8 cellular contexts compared by ENCODE assay signal in genomic region chr2:19362094-19362649, GRCh38. TPM values are rescaled to one million over a fixed set of nuclear protein-coding genes. Genes with fewer than 3 reads are reported as not detected.
DNase-seq lines count a peak whose midpoint lies in the region; ATAC-seq and TF ChIP-seq lines count a peak whose summit lies in the region.

No MANE protein-coding gene starts in this region.

- H3K9me2 ChIP-seq in HCT116 (ENCODE audit: insufficient read depth) (no peaks in the 10 kb centered on the region), SU-DHL-6 (replicated peaks; ENCODE audit: insufficient read depth, low read length) (no peaks in the 10 kb centered on the region)

- H3K27me3 ChIP-seq in HCT116 (ENCODE audit: insufficient read depth, low read length) (peaks cover 5% of the 10 kb centered on the region; the same call in 1 of the 2 replicates), SU-DHL-6 (ENCODE audit: low read length) (no peaks in the 10 kb centered on the region), fibroblast of lung (ENCODE audit: control insufficient read depth, insufficient read depth, low read length) (no peaks in the 10 kb centered on the region), psoas muscle (ENCODE audit: insufficient read depth in 3 of 3, low read length in 2 of 3) (peaks cover 0 to 21% (median 0%) of the 10 kb centered on the region in 3 donors)

- no peaks in the 10 kb centered on the region for H3K36me3 ChIP-seq in HCT116 (ENCODE audit: control insufficient read depth in 1 of 2, insufficient read depth in 2 of 2, low read length in 2 of 2)
- no peaks in the 10 kb centered on the region for H3K36me3 ChIP-seq in SU-DHL-6 (ENCODE audit: low read length)
- no peaks in the 10 kb centered on the region for H3K36me3 ChIP-seq in fibroblast of lung (ENCODE audit: control insufficient read depth, insufficient read depth, low read length)
- no peaks in the 10 kb centered on the region for H3K36me3 ChIP-seq in psoas muscle (ENCODE audit: insufficient read depth in 1 of 2, low read depth in 1 of 2)

- ATAC-seq in HCT116 (no peak), psoas muscle (no peak), GM19463 (IDR thresholded peaks at IDR 0.05; ENCODE audit: unreplicated experiment) (no peak), HG03457 (IDR thresholded peaks at IDR 0.05; ENCODE audit: unreplicated experiment) (no peak), HG03280 (IDR thresholded peaks at IDR 0.05; ENCODE audit: unreplicated experiment) (no peak)

- peaks cover 9 to 14% of the 10 kb centered on the region in 2 donors for H3K36me3 Mint-ChIP-seq in CD14-positive monocyte

- H3K4me1 ChIP-seq in HCT116 (ENCODE audit: control insufficient read depth in 1 of 2, insufficient read depth in 2 of 2, low read length in 2 of 2) (peaks cover 0 to 20% of the 10 kb centered on the region in 2 experiments; a peak in 2 of 4 replicates), fibroblast of lung (ENCODE audit: control insufficient read depth, extremely low read depth, insufficient read depth, low read length) (peaks cover 2% of the 10 kb centered on the region), psoas muscle (peaks cover 3% of the 10 kb centered on the region)

- no peak for DNase-seq in CD14-positive monocyte (ENCODE audit: low spot score)
- no peak for DNase-seq in HCT116 (ENCODE audit: low read depth, low spot score)
- DNase-seq in fibroblast of lung (ENCODE audit: low read depth in 2 of 2) = peak; percentile 35 to 66
- DNase-seq in psoas muscle = peak in 1 of 2 donors; percentile 18

- H3K27me3 Mint-ChIP-seq in CD14-positive monocyte (ENCODE audit: low read depth in 3 of 3) = peaks cover 89 to 98% (median 95%) of the 10 kb centered on the region in 3 donors

- intact Hi-C loops in CD14-positive monocyte (cut with micrococcal nuclease) (loop anchor here in 1 of 2 donors (10.0 kb wide), 2 partner anchors 797 to 837 kb away; partner anchors contain the start of gene RDH14), HCT116 (cut with micrococcal nuclease) (loop anchor here (2.0 kb wide), 1 partner anchor 927 kb away; no protein-coding TSS in a partner anchor), psoas muscle (cut with DNase I) (loop anchor here (2.0 to 10.0 kb wide), 7 partner anchors 367 to 975 kb away; no protein-coding TSS in a partner anchor)

- 2 to 3% (median 3%) methylated on average over 14 of the region's 14 CpGs for WGBS in psoas muscle, 3 donors

- peaks cover 0 to 31% (median 20%) of the 10 kb centered on the region in 7 donors for H3K9me3 Mint-ChIP-seq in CD14-positive monocyte

- no peak for TF ChIP-seq POLR2A in HCT116 (IDR thresholded peaks at IDR 0.05; ENCODE audit: borderline replicate concordance, extremely low read depth, insufficient read depth, insufficient read length)

- BruUV-seq in HCT116 (replicated peaks; lab: Mats Ljungman, UMichigan) = no TSS peak

- H2AFZ ChIP-seq in HCT116 (ENCODE audit: low read depth, low read length, poor library complexity, severe bottlenecking) (peak overlapping the region; percentile 33), SU-DHL-6 (ENCODE audit: low read depth, low read length, severe bottlenecking) (no peak overlapping the region), fibroblast of lung (ENCODE audit: low read length) (peak overlapping the region; percentile 85)

- RAD21 ChIA-PET in HCT116 (lab: Charles Lee; ENCODE audit: low non-redundant PET in 1 of 2, low total read pairs in 2 of 2, uncharacterized antibody in 2 of 2, unreplicated experiment in 2 of 2) = no interaction called here

- H3K4me3 Mint-ChIP-seq in CD14-positive monocyte = peak overlapping the region; percentile 96 to 100

- TF ChIP-seq RAD21 in HCT116 (IDR thresholded peaks at IDR 0.05; ENCODE audit: low read depth) = no peak

- H3K4me1 Mint-ChIP-seq in CD14-positive monocyte = peaks cover 41% of the 10 kb centered on the region

- H3K79me2 ChIP-seq in HCT116 (ENCODE audit: insufficient read depth, low read length) (no peaks in the 10 kb centered on the region), SU-DHL-6 (ENCODE audit: insufficient read depth, low read length) (no peaks in the 10 kb centered on the region), fibroblast of lung (ENCODE audit: control insufficient read depth, insufficient read depth, low read length) (peaks cover 12% of the 10 kb centered on the region)

- H3K9ac ChIP-seq in HCT116 (ENCODE audit: low read length) = peak overlapping the region; percentile 13
- no peak overlapping the region for H3K9ac ChIP-seq in SU-DHL-6 (ENCODE audit: low read length)
- H3K9ac ChIP-seq in fibroblast of lung (ENCODE audit: insufficient read depth, low read length) = peak overlapping the region; percentile 53

- peak overlapping the region in 3 of 7 donors; percentile 19 to 88 (median 44) for H3K27ac Mint-ChIP-seq in CD14-positive monocyte

- POLR2A ChIA-PET in HCT116 (lab: Charles Lee) = no interaction called here

- CTCF ChIA-PET in HCT116 (lab: Charles Lee) = no interaction called here

- TF ChIP-seq CTCF in CD14-positive monocyte (IDR thresholded peaks at IDR 0.05) (no peak), HCT116 (IDR thresholded peaks at IDR 0.05 in 2 of 3, conservative IDR thresholded peaks at IDR 0.05 in 1 of 3; ENCODE audit: borderline replicate concordance in 1 of 3, insufficient read depth in 1 of 3, low read depth in 2 of 3, low read length in 2 of 3) (no peak), SU-DHL-6 (IDR thresholded peaks at IDR 0.05; ENCODE audit: insufficient read depth, low read length, poor library complexity, severe bottlenecking) (no peak), fibroblast of lung (conservative IDR thresholded peaks at IDR 0.05 in 1 of 2, IDR thresholded peaks at IDR 0.05 in 1 of 2; ENCODE audit: low read depth in 1 of 2, low read length in 2 of 2) (no peak), psoas muscle (IDR thresholded peaks at IDR 0.05) (no peak)

- H3K9me3 ChIP-seq in HCT116 (ENCODE audit: control insufficient read depth in 1 of 2, insufficient read depth in 1 of 2, low read depth in 1 of 2, low read length in 2 of 2) (no peaks in the 10 kb centered on the region), SU-DHL-6 (ENCODE audit: insufficient read depth, low read length) (no peaks in the 10 kb centered on the region), fibroblast of lung (ENCODE audit: control insufficient read depth, insufficient read depth, low read depth, low read length) (no peaks in the 10 kb centered on the region), psoas muscle (no peaks in the 10 kb centered on the region)

- H3K4me2 ChIP-seq in HCT116 (ENCODE audit: low read length) = peak overlapping the region; percentile 75
- H3K4me2 ChIP-seq in SU-DHL-6 (ENCODE audit: low read depth, low read length, poor library complexity, severe bottlenecking) = peak overlapping the region; percentile 38
- peak overlapping the region; percentile 94 for H3K4me2 ChIP-seq in fibroblast of lung (ENCODE audit: extremely low read depth, insufficient read depth, low read length)

- H3K27ac ChIP-seq in HCT116 (ENCODE audit: low read depth, low read length) (no peak overlapping the region), SU-DHL-6 (ENCODE audit: low read depth, low read length) (no peak overlapping the region), fibroblast of lung (ENCODE audit: insufficient read depth, low read length) (peak overlapping the region; percentile 65), psoas muscle (no peak overlapping the region)

- no peaks in the 10 kb centered on the region for H4K20me1 ChIP-seq in HCT116 (ENCODE audit: insufficient read depth)
- H4K20me1 ChIP-seq in SU-DHL-6 (ENCODE audit: low read depth, low read length) = no peaks in the 10 kb centered on the region
- H4K20me1 ChIP-seq in fibroblast of lung (ENCODE audit: control insufficient read depth, extremely low read depth, insufficient read depth, low read length) = no peaks in the 10 kb centered on the region

- H3K4me3 ChIP-seq in HCT116 (replicated peaks in 1 of 2; ENCODE audit: low read depth in 1 of 2, low read length in 2 of 2) = peak overlapping the region; percentile 47 to 55
- no peak overlapping the region for H3K4me3 ChIP-seq in SU-DHL-6 (ENCODE audit: insufficient read depth, low read length, poor library complexity, severe bottlenecking)
- H3K4me3 ChIP-seq in fibroblast of lung (replicated peaks in 1 of 4; ENCODE audit: control extremely low read depth in 1 of 4, insufficient read depth in 1 of 4, low read depth in 3 of 4, low read length in 4 of 4) = peak overlapping the region; percentile 47 to 86 (median 73)
- H3K4me3 ChIP-seq in psoas muscle = peak overlapping the region; percentile 78

- no peaks in the 10 kb centered on the region for H3F3A ChIP-seq in SU-DHL-6 (ENCODE audit: insufficient read depth)

TF ChIP-seq in HCT116, 20 proteins besides CTCF, POLR2A, EP300 and RAD21 (continues in another document):
- TF ChIP-seq SRF (IDR thresholded peaks at IDR 0.05; ENCODE audit: low read depth) = no peak
- TF ChIP-seq EZH2phosphoT487 (IDR thresholded peaks at IDR 0.05; ENCODE audit: borderline replicate concordance) = no peak
- no peak for TF ChIP-seq SIN3A (IDR thresholded peaks at IDR 0.05; ENCODE audit: low read depth)
- TF ChIP-seq ELF1 (IDR thresholded peaks at IDR 0.05; ENCODE audit: borderline replicate concordance, low read depth) = no peak
- TF ChIP-seq MAX (IDR thresholded peaks at IDR 0.05) = no peak
- TF ChIP-seq ZBTB33 (IDR thresholded peaks at IDR 0.05; ENCODE audit: extremely low read depth, insufficient replicate concordance, low read length) = no peak
- no peak for TF ChIP-seq SP1 (IDR thresholded peaks at IDR 0.05; ENCODE audit: low read depth)

RNA-seq across cellular contexts. Expression of gene OSR1, which starts 3.7 kb away (rescaled TPM):
- polyA plus RNA-seq in CD14-positive monocyte (not detected), fibroblast of lung (11.3 and 14.7 TPM in 2 replicates), psoas muscle (1 to 10 TPM; 1.1 to 3.3 (median 1.3) TPM)
- total RNA-seq in HCT116 (2021; ENCODE audit: unreplicated experiment) (2.6 TPM), fibroblast of lung (13.4 and 17.7 TPM in 2 replicates), psoas muscle (1 to 10 TPM; 2.0 to 6.7 (median 3.3) TPM)
- 1.1 TPM in 2 replicates for polyA plus RNA-seq in HCT116 (2012)
- polyA plus RNA-seq in fibroblast of lung (2012) = 17.2 and 25.8 TPM in 2 replicates
- 15.5 and 17.2 TPM in 2 replicates for polyA minus RNA-seq in fibroblast of lung (ENCODE audit: low replicate concordance)

Comparison
In these comparisons a context has a peak if more than half of its experiments do, and no peak if none do; other contexts are left out.
1. DNase-seq: peak in fibroblast of lung (2 of 2); none in CD14-positive monocyte (single experiment) and HCT116 (single experiment).
2. H3K4me2 ChIP-seq: peak in every context shown above with its lines; median percentile 94 in fibroblast of lung; 75 in HCT116; 38 in SU-DHL-6.